1 cellular context compared by ENCODE assay signal in genomic region chr16:50560903-50561863, GRCh38.
TF ChIP-seq lines count a peak whose summit lies in the region.

No MANE protein-coding gene starts in this region.

TF ChIP-seq in HepG2, 621 proteins besides CTCF, POLR2A, EP300 and RAD21 (continued from another document and continues in another):
- TF ChIP-seq, protein P1, sequence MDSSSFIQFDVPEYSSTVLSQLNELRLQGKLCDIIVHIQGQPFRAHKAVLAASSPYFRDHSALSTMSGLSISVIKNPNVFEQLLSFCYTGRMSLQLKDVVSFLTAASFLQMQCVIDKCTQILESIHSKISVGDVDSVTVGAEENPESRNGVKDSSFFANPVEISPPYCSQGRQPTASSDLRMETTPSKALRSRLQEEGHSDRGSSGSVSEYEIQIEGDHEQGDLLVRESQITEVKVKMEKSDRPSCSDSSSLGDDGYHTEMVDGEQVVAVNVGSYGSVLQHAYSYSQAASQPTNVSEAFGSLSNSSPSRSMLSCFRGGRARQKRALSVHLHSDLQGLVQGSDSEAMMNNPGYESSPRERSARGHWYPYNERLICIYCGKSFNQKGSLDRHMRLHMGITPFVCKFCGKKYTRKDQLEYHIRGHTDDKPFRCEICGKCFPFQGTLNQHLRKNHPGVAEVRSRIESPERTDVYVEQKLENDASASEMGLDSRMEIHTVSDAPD (CRISPR knock-in tag; IDR thresholded peaks at IDR 0.05): no peak
- TF ChIP-seq SRSF4 (IDR thresholded peaks at IDR 0.05; ENCODE audit: low read depth, low read length, poor library complexity, severe bottlenecking): peak; percentile 60
- no peak for TF ChIP-seq CC2D1A (CRISPR knock-in tag; IDR thresholded peaks at IDR 0.05)
- no peak for TF ChIP-seq ZZZ3 (CRISPR knock-in tag; IDR thresholded peaks at IDR 0.05; ENCODE audit: borderline replicate concordance)
- TF ChIP-seq ZNF563 (CRISPR knock-in tag; IDR thresholded peaks at IDR 0.05): no peak
- TF ChIP-seq XRCC5 (optimal IDR thresholded peaks at IDR 0.05; ENCODE audit: low read length): no peak
- no peak for TF ChIP-seq NFATC3 (CRISPR knock-in tag; IDR thresholded peaks at IDR 0.05)
- no peak for TF ChIP-seq SMAD9 (CRISPR knock-in tag; IDR thresholded peaks at IDR 0.05)
- no peak for TF ChIP-seq ZNF484 (CRISPR knock-in tag; IDR thresholded peaks at IDR 0.05; ENCODE audit: borderline replicate concordance, low read depth)
- no peak for TF ChIP-seq ZMAT5 (CRISPR knock-in tag; IDR thresholded peaks at IDR 0.05; ENCODE audit: borderline replicate concordance, low read depth)
- no peak for TF ChIP-seq GLI4 (CRISPR knock-in tag; IDR thresholded peaks at IDR 0.05; ENCODE audit: borderline replicate concordance)
- TF ChIP-seq MTF1 (CRISPR knock-in tag; IDR thresholded peaks at IDR 0.05): no peak
- TF ChIP-seq ZNF263 (CRISPR knock-in tag; IDR thresholded peaks at IDR 0.05): peak; percentile 70
- TF ChIP-seq, protein P2, sequence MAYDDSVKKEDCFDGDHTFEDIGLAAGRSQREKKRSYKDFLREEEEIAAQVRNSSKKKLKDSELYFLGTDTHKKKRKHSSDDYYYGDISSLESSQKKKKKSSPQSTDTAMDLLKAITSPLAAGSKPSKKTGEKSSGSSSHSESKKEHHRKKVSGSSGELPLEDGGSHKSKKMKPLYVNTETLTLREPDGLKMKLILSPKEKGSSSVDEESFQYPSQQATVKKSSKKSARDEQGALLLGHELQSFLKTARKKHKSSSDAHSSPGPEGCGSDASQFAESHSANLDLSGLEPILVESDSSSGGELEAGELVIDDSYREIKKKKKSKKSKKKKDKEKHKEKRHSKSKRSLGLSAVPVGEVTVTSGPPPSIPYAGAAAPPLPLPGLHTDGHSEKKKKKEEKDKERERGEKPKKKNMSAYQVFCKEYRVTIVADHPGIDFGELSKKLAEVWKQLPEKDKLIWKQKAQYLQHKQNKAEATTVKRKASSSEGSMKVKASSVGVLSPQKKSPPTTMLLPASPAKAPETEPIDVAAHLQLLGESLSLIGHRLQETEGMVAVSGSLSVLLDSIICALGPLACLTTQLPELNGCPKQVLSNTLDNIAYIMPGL (CRISPR knock-in tag; IDR thresholded peaks at IDR 0.05; ENCODE audit: borderline replicate concordance in 1 of 2, low read depth in 1 of 2): 0 out of 4 replicates have a peak, but pooled peaks of 1 of the 2 experiments have one; percentile 36
- TF ChIP-seq ZBTB10 (CRISPR knock-in tag; IDR thresholded peaks at IDR 0.05; ENCODE audit: borderline replicate concordance): no peak
- TF ChIP-seq, protein P3, sequence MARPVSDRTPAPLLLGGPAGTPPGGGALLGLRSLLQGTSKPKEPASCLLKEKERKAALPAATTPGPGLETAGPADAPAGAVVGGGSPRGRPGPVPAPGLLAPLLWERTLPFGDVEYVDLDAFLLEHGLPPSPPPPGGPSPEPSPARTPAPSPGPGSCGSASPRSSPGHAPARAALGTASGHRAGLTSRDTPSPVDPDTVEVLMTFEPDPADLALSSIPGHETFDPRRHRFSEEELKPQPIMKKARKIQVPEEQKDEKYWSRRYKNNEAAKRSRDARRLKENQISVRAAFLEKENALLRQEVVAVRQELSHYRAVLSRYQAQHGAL (CRISPR knock-in tag; IDR thresholded peaks at IDR 0.05; ENCODE audit: not compliant biosample characterization): no peak
- TF ChIP-seq, protein P4, sequence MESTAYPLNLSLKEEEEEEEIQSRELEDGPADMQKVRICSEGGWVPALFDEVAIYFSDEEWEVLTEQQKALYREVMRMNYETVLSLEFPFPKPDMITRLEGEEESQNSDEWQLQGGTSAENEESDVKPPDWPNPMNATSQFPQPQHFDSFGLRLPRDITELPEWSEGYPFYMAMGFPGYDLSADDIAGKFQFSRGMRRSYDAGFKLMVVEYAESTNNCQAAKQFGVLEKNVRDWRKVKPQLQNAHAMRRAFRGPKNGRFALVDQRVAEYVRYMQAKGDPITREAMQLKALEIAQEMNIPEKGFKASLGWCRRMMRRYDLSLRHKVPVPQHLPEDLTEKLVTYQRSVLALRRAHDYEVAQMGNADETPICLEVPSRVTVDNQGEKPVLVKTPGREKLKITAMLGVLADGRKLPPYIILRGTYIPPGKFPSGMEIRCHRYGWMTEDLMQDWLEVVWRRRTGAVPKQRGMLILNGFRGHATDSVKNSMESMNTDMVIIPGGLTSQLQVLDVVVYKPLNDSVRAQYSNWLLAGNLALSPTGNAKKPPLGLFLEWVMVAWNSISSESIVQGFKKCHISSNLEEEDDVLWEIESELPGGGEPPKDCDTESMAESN (CRISPR knock-in tag; conservative IDR thresholded peaks at IDR 0.05): no peak
- 0 out of 2 replicates have a peak, but pooled peaks have one; percentile 62 for TF ChIP-seq PAWR (CRISPR knock-in tag; IDR thresholded peaks at IDR 0.05; ENCODE audit: borderline replicate concordance)
- TF ChIP-seq HOXA3 (CRISPR knock-in tag; IDR thresholded peaks at IDR 0.05): no peak
- TF ChIP-seq ATRX (CRISPR knock-in tag; IDR thresholded peaks at IDR 0.05; ENCODE audit: borderline replicate concordance): no peak
- no peak for TF ChIP-seq THAP9 (CRISPR knock-in tag; IDR thresholded peaks at IDR 0.05; ENCODE audit: borderline replicate concordance)
- TF ChIP-seq HMG20A (CRISPR knock-in tag; IDR thresholded peaks at IDR 0.05; ENCODE audit: borderline replicate concordance): no peak
- TF ChIP-seq ZKSCAN1 (IDR thresholded peaks at IDR 0.05; ENCODE audit: low read length): no peak
- TF ChIP-seq, protein P5, sequence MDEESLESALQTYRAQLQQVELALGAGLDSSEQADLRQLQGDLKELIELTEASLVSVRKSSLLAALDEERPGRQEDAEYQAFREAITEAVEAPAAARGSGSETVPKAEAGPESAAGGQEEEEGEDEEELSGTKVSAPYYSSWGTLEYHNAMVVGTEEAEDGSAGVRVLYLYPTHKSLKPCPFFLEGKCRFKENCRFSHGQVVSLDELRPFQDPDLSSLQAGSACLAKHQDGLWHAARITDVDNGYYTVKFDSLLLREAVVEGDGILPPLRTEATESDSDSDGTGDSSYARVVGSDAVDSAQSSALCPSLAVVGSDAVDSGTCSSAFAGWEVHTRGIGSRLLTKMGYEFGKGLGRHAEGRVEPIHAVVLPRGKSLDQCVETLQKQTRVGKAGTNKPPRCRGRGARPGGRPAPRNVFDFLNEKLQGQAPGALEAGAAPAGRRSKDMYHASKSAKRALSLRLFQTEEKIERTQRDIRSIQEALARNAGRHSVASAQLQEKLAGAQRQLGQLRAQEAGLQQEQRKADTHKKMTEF (CRISPR knock-in tag; IDR thresholded peaks at IDR 0.05): no peak
- TF ChIP-seq CERS6 (CRISPR knock-in tag; IDR thresholded peaks at IDR 0.05): no peak
- no peak for TF ChIP-seq SP140L (CRISPR knock-in tag; IDR thresholded peaks at IDR 0.05; ENCODE audit: borderline replicate concordance)
- TF ChIP-seq, protein P6, sequence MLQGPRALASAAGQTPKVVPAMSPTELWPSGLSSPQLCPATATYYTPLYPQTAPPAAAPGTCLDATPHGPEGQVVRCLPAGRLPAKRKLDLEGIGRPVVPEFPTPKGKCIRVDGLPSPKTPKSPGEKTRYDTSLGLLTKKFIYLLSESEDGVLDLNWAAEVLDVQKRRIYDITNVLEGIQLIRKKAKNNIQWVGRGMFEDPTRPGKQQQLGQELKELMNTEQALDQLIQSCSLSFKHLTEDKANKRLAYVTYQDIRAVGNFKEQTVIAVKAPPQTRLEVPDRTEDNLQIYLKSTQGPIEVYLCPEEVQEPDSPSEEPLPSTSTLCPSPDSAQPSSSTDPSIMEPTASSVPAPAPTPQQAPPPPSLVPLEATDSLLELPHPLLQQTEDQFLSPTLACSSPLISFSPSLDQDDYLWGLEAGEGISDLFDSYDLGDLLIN (CRISPR knock-in tag; IDR thresholded peaks at IDR 0.05; ENCODE audit: borderline replicate concordance): no peak
- TF ChIP-seq ZMAT3 (CRISPR knock-in tag; conservative IDR thresholded peaks at IDR 0.05): no peak
- TF ChIP-seq, protein P7, sequence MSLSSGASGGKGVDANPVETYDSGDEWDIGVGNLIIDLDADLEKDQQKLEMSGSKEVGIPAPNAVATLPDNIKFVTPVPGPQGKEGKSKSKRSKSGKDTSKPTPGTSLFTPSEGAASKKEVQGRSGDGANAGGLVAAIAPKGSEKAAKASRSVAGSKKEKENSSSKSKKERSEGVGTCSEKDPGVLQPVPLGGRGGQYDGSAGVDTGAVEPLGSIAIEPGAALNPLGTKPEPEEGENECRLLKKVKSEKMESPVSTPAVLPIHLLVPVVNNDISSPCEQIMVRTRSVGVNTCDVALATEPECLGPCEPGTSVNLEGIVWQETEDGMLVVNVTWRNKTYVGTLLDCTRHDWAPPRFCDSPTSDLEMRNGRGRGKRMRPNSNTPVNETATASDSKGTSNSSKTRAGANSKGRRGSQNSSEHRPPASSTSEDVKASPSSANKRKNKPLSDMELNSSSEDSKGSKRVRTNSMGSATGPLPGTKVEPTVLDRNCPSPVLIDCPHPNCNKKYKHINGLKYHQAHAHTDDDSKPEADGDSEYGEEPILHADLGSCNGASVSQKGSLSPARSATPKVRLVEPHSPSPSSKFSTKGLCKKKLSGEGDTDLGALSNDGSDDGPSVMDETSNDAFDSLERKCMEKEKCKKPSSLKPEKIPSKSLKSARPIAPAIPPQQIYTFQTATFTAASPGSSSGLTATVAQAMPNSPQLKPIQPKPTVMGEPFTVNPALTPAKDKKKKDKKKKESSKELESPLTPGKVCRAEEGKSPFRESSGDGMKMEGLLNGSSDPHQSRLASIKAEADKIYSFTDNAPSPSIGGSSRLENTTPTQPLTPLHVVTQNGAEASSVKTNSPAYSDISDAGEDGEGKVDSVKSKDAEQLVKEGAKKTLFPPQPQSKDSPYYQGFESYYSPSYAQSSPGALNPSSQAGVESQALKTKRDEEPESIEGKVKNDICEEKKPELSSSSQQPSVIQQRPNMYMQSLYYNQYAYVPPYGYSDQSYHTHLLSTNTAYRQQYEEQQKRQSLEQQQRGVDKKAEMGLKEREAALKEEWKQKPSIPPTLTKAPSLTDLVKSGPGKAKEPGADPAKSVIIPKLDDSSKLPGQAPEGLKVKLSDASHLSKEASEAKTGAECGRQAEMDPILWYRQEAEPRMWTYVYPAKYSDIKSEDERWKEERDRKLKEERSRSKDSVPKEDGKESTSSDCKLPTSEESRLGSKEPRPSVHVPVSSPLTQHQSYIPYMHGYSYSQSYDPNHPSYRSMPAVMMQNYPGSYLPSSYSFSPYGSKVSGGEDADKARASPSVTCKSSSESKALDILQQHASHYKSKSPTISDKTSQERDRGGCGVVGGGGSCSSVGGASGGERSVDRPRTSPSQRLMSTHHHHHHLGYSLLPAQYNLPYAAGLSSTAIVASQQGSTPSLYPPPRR (CRISPR knock-in tag; IDR thresholded peaks at IDR 0.05; ENCODE audit: borderline replicate concordance): no peak
- no peak for TF ChIP-seq ZNF138 (CRISPR knock-in tag; IDR thresholded peaks at IDR 0.05; ENCODE audit: low read depth)
